In genomic region chr7:34156336-34156735, GRCh38 we compare ENCODE assay signal across 30 cellular contexts.
A peak's percentile ranks its signal among the peaks of the same experiment; 100 is the strongest.
DNase-seq lines count a peak whose midpoint lies in the region; ATAC-seq, FAIRE-seq and TF ChIP-seq lines count a peak whose summit lies in the region.
"Had no signal": no experiment of that assay in that cellular context is flagged by ENCODE, and none has a peak within 500 bp of the region (broad histone marks: within the 10 kb centered on the region; RNA-seq: fewer than 3 reads in every experiment).

No MANE protein-coding gene starts in this region.

- TF ChIP-seq CTCF in BE2C (IDR thresholded peaks at IDR 0.05; ENCODE audit: low read depth, low read length), result no peak

- H3K4me1 ChIP-seq in small intestine (ENCODE audit: control insufficient read depth in 2 of 2, insufficient read depth in 1 of 2, low read depth in 1 of 2, low read length in 1 of 2) (no peaks in the 10 kb centered on the region), BE2C (no peaks in the 10 kb centered on the region)
- H3K4me1 ChIP-seq: tibial nerve had no signal

- FAIRE-seq in small intestine (lab: Jason Lieb, UNC), result no peak
- FAIRE-seq: GM12892, H54 had no signal

- H3K4me3 ChIP-seq in small intestine (ENCODE audit: low read depth in 1 of 2, low read length in 2 of 2), result no peak overlapping the region
- H3K4me3 ChIP-seq in BE2C (ENCODE audit: low read depth, low read length), result no peak overlapping the region
- H3K4me3 ChIP-seq: lung, tibial nerve had no signal

- H3K27ac ChIP-seq in cingulate gyrus (ENCODE audit: low read depth, low read length) (peak overlapping the region; percentile 34), small intestine (ENCODE audit: low read depth in 1 of 2, low read length in 1 of 2) (no peak overlapping the region)
- H3K27ac ChIP-seq: tibial nerve had no signal

- H3K36me3 ChIP-seq in small intestine (ENCODE audit: control insufficient read depth in 2 of 2, insufficient read depth in 2 of 2, low read length in 2 of 2) (no peaks in the 10 kb centered on the region), BE2C (no peaks in the 10 kb centered on the region)
- H3K36me3 ChIP-seq: tibial nerve had no signal

- DNase-seq in A172 (ENCODE audit: low spot score), result peak; percentile 72
- DNase-seq in GM04504 (ENCODE audit: low read depth), result peak; percentile 67
- peak; percentile 27 for DNase-seq in middle frontal gyrus (ENCODE audit: extremely low spot score, low spot score)
- DNase-seq in T-helper 2 cell, result no peak
- no peak for DNase-seq in small intestine
- no peak for DNase-seq in BE2C
- DNase-seq: activated B cell treated with CpG ODN at 0.5 μM for 24 hours; activated CD4-positive, alpha-beta memory T cell treated with anti-CD3 and anti-CD28 coated beads, Interleukin-2, amount 10 ng/mL, durations not matched to agents 7 days and 5 days; activated gamma-delta T cell; activated T-cell treated with anti-CD3 and anti-CD28 coated beads for 4 hours; CD4-positive, alpha-beta memory T cell; cerebellar nuclear complex; DMS153; effector memory CD4-positive, alpha-beta T cell; hypothalamus; islet precursor cell; KG1; NCI-H1694 treated with DMSO at 0.1 percent for 48 hours; NCI-H2227 treated with DMSO at 0.1 percent for 48 hours; NCI-H774; OCI-M1; SIG-M5; stimulated activated naive CD4-positive, alpha-beta T cell; T-helper 17 cell had no signal

- H3K9me3 ChIP-seq in small intestine (ENCODE audit: control insufficient read depth, low read depth), result no peaks in the 10 kb centered on the region
- H3K9me3 ChIP-seq in BE2C, result no peaks in the 10 kb centered on the region
- H3K9me3 ChIP-seq: tibial nerve had no signal

- H3K27me3 ChIP-seq in small intestine (ENCODE audit: control insufficient read depth in 2 of 2, insufficient read depth in 2 of 2, low read length in 2 of 2), result no peaks in the 10 kb centered on the region
- no peaks in the 10 kb centered on the region for H3K27me3 ChIP-seq in BE2C
- H3K27me3 ChIP-seq: tibial nerve had no signal

- no peak for ATAC-seq in GM19452 (IDR thresholded peaks at IDR 0.05; ENCODE audit: unreplicated experiment)
- ATAC-seq: T-helper 17 cell had no signal

- 75 to 94% (median 92%) methylated on average over 2 of the region's 2 CpGs for WGBS in small intestine, 3 donors

Comparison
In these comparisons a context has a peak if more than half of its experiments do, and no peak if none do; other contexts are left out.
1. DNase-seq: peak in A172 (single experiment), GM04504 (single experiment) and middle frontal gyrus (single experiment); none in T-helper 2 cell (0 of 5), small intestine (single experiment) and BE2C (single experiment).